In the genomic region with DNA sequence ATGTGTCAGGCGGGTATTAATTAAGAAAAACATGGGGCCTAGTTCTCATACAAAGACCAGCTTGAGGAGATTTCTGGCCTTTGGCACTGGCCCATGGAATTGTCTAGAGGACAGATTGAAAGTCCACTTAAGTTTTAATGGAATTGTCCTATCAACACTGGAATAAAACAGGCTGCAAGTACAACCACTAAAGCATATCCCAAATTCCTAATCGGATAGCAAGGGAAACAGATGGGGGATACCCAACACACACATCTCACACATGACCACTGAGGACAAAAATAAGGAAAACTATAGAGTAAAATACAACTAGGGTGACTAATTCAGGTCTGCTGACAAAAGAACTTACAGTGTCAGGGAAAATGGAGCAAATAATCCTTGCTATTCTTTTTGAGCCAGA, we compare ENCODE assay signal across 1 cellular context.
TF ChIP-seq lines count a peak whose summit lies in the region.

No MANE protein-coding gene starts in this region.

TF ChIP-seq in endothelial cell of umbilical vein, 7 proteins besides CTCF, POLR2A, EP300 and RAD21 (continued from another document):
- TF ChIP-seq FOS (IDR thresholded peaks at IDR 0.05; ENCODE audit: borderline replicate concordance, insufficient read depth, low read length) (no peak), MYC (IDR thresholded peaks at IDR 0.05; ENCODE audit: low read depth, low read length) (no peak), JUN (IDR thresholded peaks at IDR 0.05; ENCODE audit: borderline replicate concordance, insufficient read depth, insufficient read length, low read depth) (no peak), GATA2 (IDR thresholded peaks at IDR 0.05; ENCODE audit: insufficient read depth, insufficient read length, low read depth, low read length) (no peak), EZH2 (IDR thresholded peaks at IDR 0.05; ENCODE audit: borderline replicate concordance, low read depth, low read length, severe bottlenecking) (no peak)
- TF ChIP-seq, protein P1, sequence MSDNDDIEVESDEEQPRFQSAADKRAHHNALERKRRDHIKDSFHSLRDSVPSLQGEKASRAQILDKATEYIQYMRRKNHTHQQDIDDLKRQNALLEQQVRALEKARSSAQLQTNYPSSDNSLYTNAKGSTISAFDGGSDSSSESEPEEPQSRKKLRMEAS (IDR thresholded peaks at IDR 0.05; ENCODE audit: insufficient read depth, insufficient read length) = no peak
